17 cellular contexts compared by ENCODE assay signal in genomic region chr3:138778643-138779042, GRCh38. TPM values are rescaled to one million over a fixed set of nuclear protein-coding genes. Genes with fewer than 3 reads are reported as not detected.
A peak's percentile ranks its signal among the peaks of the same experiment; 100 is the strongest.
DNase-seq lines count a peak whose midpoint lies in the region; ATAC-seq and TF ChIP-seq lines count a peak whose summit lies in the region.
"Had no signal": no experiment of that assay in that cellular context is flagged by ENCODE, and none has a peak within 500 bp of the region (broad histone marks: within the 10 kb centered on the region; RNA-seq: fewer than 3 reads in every experiment).

No MANE protein-coding gene starts in this region.

- no peak overlapping the region for H3K4me3 Mint-ChIP-seq in CD14-positive monocyte
- H3K4me3 Mint-ChIP-seq in CD4-positive, CD25-positive, alpha-beta regulatory T cell, result no peak overlapping the region
- H3K4me3 Mint-ChIP-seq in activated T-helper 17 cell treated with anti-CD3 and anti-CD28 coated beads, Interleukin-2, amount 50 U/mL, for 72 hours, result no peak overlapping the region
- no peak overlapping the region for H3K4me3 Mint-ChIP-seq in osteocyte (ENCODE audit: unreplicated experiment)
- H3K4me3 Mint-ChIP-seq: CD8-positive, alpha-beta T cell had no signal

- no peaks in the 10 kb centered on the region for H3K36me3 ChIP-seq in CD4-positive, CD25-positive, alpha-beta regulatory T cell (ENCODE audit: control insufficient read depth, insufficient read depth, low read length)
- H3K36me3 ChIP-seq in thyroid gland (no peaks in the 10 kb centered on the region), esophagus squamous epithelium (peaks cover 0 to 10% (median 0%) of the 10 kb centered on the region in 3 donors)
- H3K36me3 ChIP-seq: BE2C, HAP-1 had no signal

- peaks cover 12% of the 10 kb centered on the region for H3K4me1 ChIP-seq in CD4-positive, CD25-positive, alpha-beta regulatory T cell (ENCODE audit: control insufficient read depth, insufficient read depth, low read length, poor library complexity, severe bottlenecking)
- H3K4me1 ChIP-seq in thyroid gland (peaks cover 14 to 47% of the 10 kb centered on the region in 2 donors), esophagus squamous epithelium (peaks cover 8 to 32% (median 25%) of the 10 kb centered on the region in 3 donors)

- H3K4me1 Mint-ChIP-seq in CD14-positive monocyte (peaks cover 32% of the 10 kb centered on the region), osteocyte (ENCODE audit: unreplicated experiment) (peaks cover 38% of the 10 kb centered on the region)
- H3K4me1 Mint-ChIP-seq in CD4-positive, CD25-positive, alpha-beta regulatory T cell, result peaks cover 27 to 57% (median 46%) of the 10 kb centered on the region in 4 donors
- peaks cover 19% of the 10 kb centered on the region for H3K4me1 Mint-ChIP-seq in activated T-helper 17 cell treated with anti-CD3 and anti-CD28 coated beads, Interleukin-2, amount 50 U/mL, for 72 hours

- TF ChIP-seq CTCF in CD14-positive monocyte (IDR thresholded peaks at IDR 0.05) (no peak), osteocyte (IDR thresholded peaks at IDR 0.05) (no peak), thyroid gland (IDR thresholded peaks at IDR 0.05) (no peak), esophagus squamous epithelium (IDR thresholded peaks at IDR 0.05) (no peak)

- H3K27ac Mint-ChIP-seq in CD14-positive monocyte (peak overlapping the region in 6 of 7 donors; percentile 1 to 88 (median 64)), osteocyte (ENCODE audit: unreplicated experiment) (no peak overlapping the region)
- peak overlapping the region in 2 of 3 donors; percentile 42 to 54 for H3K27ac Mint-ChIP-seq in CD4-positive, CD25-positive, alpha-beta regulatory T cell
- H3K27ac Mint-ChIP-seq in activated T-helper 17 cell treated with anti-CD3 and anti-CD28 coated beads, Interleukin-2, amount 50 U/mL, for 72 hours, result peak overlapping the region; percentile 13
- H3K27ac Mint-ChIP-seq: CD8-positive, alpha-beta T cell had no signal

- H3K27ac ChIP-seq in CD4-positive, CD25-positive, alpha-beta regulatory T cell (ENCODE audit: insufficient read depth, low read length, poor library complexity, severe bottlenecking), result no peak overlapping the region
- no peak overlapping the region for H3K27ac ChIP-seq in thyroid gland
- H3K27ac ChIP-seq in esophagus squamous epithelium, result no peak overlapping the region
- H3K27ac ChIP-seq: GM23248 had no signal

- 97 to 98% methylated on average over 2 of the region's 2 CpGs for WGBS in thyroid gland, 2 donors
- 96 to 100% methylated on average over 2 of the region's 2 CpGs for WGBS in esophagus squamous epithelium, 2 donors

- intact Hi-C loops in CD14-positive monocyte (cut with micrococcal nuclease) (loop anchor here in 1 of 2 donors (5.0 kb wide), 1 partner anchor 54 kb away; the partner anchor contains the start of gene PIK3CB), thyroid gland (cut with DNase I) (no loop called here), esophagus squamous epithelium (cut with DNase I) (no loop called here)

- DNase-seq in CD14-positive monocyte (ENCODE audit: low spot score) (no peak), osteocyte (ENCODE audit: extremely low spot score, unreplicated experiment) (peak; percentile 56), NCI-H1694 treated with DMSO at 0.1 percent for 48 hours (lab: John Stamatoyannopoulos, UW) (no peak), thyroid gland (no peak), esophagus squamous epithelium (lab: John Stamatoyannopoulos, UW) (no peak)
- no peak for DNase-seq in CD4-positive, CD25-positive, alpha-beta regulatory T cell
- DNase-seq: ACHN; BE2C; C1 segment of cervical spinal cord; CD8-positive, alpha-beta T cell; COR-L47; DMS 273 treated with DMSO at 0.1 percent for 48 hours; DMS53; GM23248 had no signal

- H3K27me3 Mint-ChIP-seq in CD14-positive monocyte (ENCODE audit: low read depth in 3 of 3), result peaks cover 0 to under 1% (median 0%) of the 10 kb centered on the region in 3 donors
- H3K27me3 Mint-ChIP-seq in CD4-positive, CD25-positive, alpha-beta regulatory T cell, result no peaks in the 10 kb centered on the region
- H3K27me3 Mint-ChIP-seq in activated T-helper 17 cell treated with anti-CD3 and anti-CD28 coated beads, Interleukin-2, amount 50 U/mL, for 72 hours, result no peaks in the 10 kb centered on the region
- H3K27me3 Mint-ChIP-seq in osteocyte (ENCODE audit: unreplicated experiment), result no peaks in the 10 kb centered on the region

- no peak for ATAC-seq in CD4-positive, CD25-positive, alpha-beta regulatory T cell (ENCODE audit: low read depth in 2 of 2)
- ATAC-seq in activated T-helper 17 cell treated with anti-CD3 and anti-CD28 coated beads, Interleukin-2, amount 50 U/mL, for 72 hours (replicated peaks), result no peak
- ATAC-seq: CD8-positive, alpha-beta T cell; K562 had no signal

- H3K9me3 Mint-ChIP-seq in CD14-positive monocyte (no peaks in the 10 kb centered on the region), osteocyte (ENCODE audit: unreplicated experiment) (no peaks in the 10 kb centered on the region)
- H3K9me3 Mint-ChIP-seq in CD4-positive, CD25-positive, alpha-beta regulatory T cell, result no peaks in the 10 kb centered on the region
- no peaks in the 10 kb centered on the region for H3K9me3 Mint-ChIP-seq in activated T-helper 17 cell treated with anti-CD3 and anti-CD28 coated beads, Interleukin-2, amount 50 U/mL, for 72 hours
- H3K9me3 Mint-ChIP-seq: CD8-positive, alpha-beta T cell had no signal

- no peaks in the 10 kb centered on the region for H3K9me3 ChIP-seq in CD4-positive, CD25-positive, alpha-beta regulatory T cell (ENCODE audit: control insufficient read depth in 2 of 2, low read length in 2 of 2)
- H3K9me3 ChIP-seq in thyroid gland (no peaks in the 10 kb centered on the region), esophagus squamous epithelium (no peaks in the 10 kb centered on the region)
- H3K9me3 ChIP-seq: BE2C, HAP-1 had no signal

- no peak overlapping the region for H3K4me3 ChIP-seq in CD4-positive, CD25-positive, alpha-beta regulatory T cell (ENCODE audit: low read depth, low read length)
- H3K4me3 ChIP-seq in thyroid gland (replicated peaks in 1 of 3) (no peak overlapping the region), esophagus squamous epithelium (no peak overlapping the region)
- H3K4me3 ChIP-seq: GM23248, HAP-1, K562 had no signal

- H3K36me3 Mint-ChIP-seq in CD14-positive monocyte, result peaks cover 20 to 22% of the 10 kb centered on the region in 2 donors
- H3K36me3 Mint-ChIP-seq in CD4-positive, CD25-positive, alpha-beta regulatory T cell, result peaks cover 24% of the 10 kb centered on the region
- no peaks in the 10 kb centered on the region for H3K36me3 Mint-ChIP-seq in activated T-helper 17 cell treated with anti-CD3 and anti-CD28 coated beads, Interleukin-2, amount 50 U/mL, for 72 hours (ENCODE audit: low read depth)
- H3K36me3 Mint-ChIP-seq in osteocyte (ENCODE audit: unreplicated experiment), result no peaks in the 10 kb centered on the region

- TF ChIP-seq POLR2A in thyroid gland (IDR thresholded peaks at IDR 0.05), result no peak
- TF ChIP-seq POLR2A in esophagus squamous epithelium (IDR thresholded peaks at IDR 0.05), result no peak

- H3K27me3 ChIP-seq in CD4-positive, CD25-positive, alpha-beta regulatory T cell (ENCODE audit: control insufficient read depth, insufficient read depth, low read length), result no peaks in the 10 kb centered on the region
- H3K27me3 ChIP-seq in thyroid gland (no peaks in the 10 kb centered on the region), esophagus squamous epithelium (no peaks in the 10 kb centered on the region)
- H3K27me3 ChIP-seq: BE2C had no signal

RNA-seq across cellular contexts. Expression of gene PIK3CB, which starts 56.1 kb away (rescaled TPM):
- polyA plus RNA-seq in CD14-positive monocyte, result 10 to 100 TPM; 20.4 to 33.6 TPM
- 29.2 TPM for total RNA-seq in CD4-positive, CD25-positive, alpha-beta regulatory T cell
- 10 to 100 TPM; 10.3 to 16.4 (median 13.3) TPM for polyA plus RNA-seq in CD4-positive, CD25-positive, alpha-beta regulatory T cell
- 10 to 100 TPM; 17.2 to 20.3 TPM for total RNA-seq in activated T-helper 17 cell treated with anti-CD3 and anti-CD28 coated beads, Interleukin-2, amount 50 U/mL, for 72 hours
- total RNA-seq in osteocyte (15.9 and 16.7 TPM in 2 replicates), thyroid gland (10 to 100 TPM; 60.2 to 90.0 (median 78.5) TPM), esophagus squamous epithelium (10 to 100 TPM; 14.7 to 36.2 (median 28.5) TPM)
